2 cellular contexts compared by ENCODE assay signal in genomic region chrX:50484662-50485061, GRCh38.
A peak's percentile ranks its signal among the peaks of the same experiment; 100 is the strongest.
TF ChIP-seq lines count a peak whose summit lies in the region.

No MANE protein-coding gene starts in this region.

TF ChIP-seq in A549, 52 proteins besides CTCF, POLR2A, EP300 and RAD21:
- TF ChIP-seq MYC (IDR thresholded peaks at IDR 0.05; ENCODE audit: borderline replicate concordance, low read length), result no peak
- peak; percentile 73 for TF ChIP-seq MAFK (IDR thresholded peaks at IDR 0.05; ENCODE audit: partially characterized antibody)
- TF ChIP-seq FOSB (CRISPR knock-in tag; IDR thresholded peaks at IDR 0.05), result no peak
TF ChIP-seq in A549: peak in this region for 1.

TF ChIP-seq in H1, 55 proteins besides CTCF, POLR2A, EP300 and RAD21:
- TF ChIP-seq MAFK (IDR thresholded peaks at IDR 0.05; ENCODE audit: low read depth, low read length), result peak; percentile 80
- TF ChIP-seq NANOG (IDR thresholded peaks at IDR 0.05; ENCODE audit: insufficient read depth, low read depth, low read length, poor library complexity, severe bottlenecking), result no peak
